ENCODE assay signal across 8 cellular contexts in genomic region chr14:21096889-21097615, GRCh38. TPM values are rescaled to one million over a fixed set of nuclear protein-coding genes. Genes with fewer than 3 reads are reported as not detected.
DNase-seq lines count a peak whose midpoint lies in the region; ATAC-seq, FAIRE-seq and TF ChIP-seq lines count a peak whose summit lies in the region.

No MANE protein-coding gene starts in this region.

- peak overlapping the region; percentile 63 for H3K27ac ChIP-seq in CD4-positive, CD25-positive, alpha-beta regulatory T cell (ENCODE audit: insufficient read depth, low read length, poor library complexity, severe bottlenecking)
- H3K27ac ChIP-seq in H1 (ENCODE audit: low read depth, low read length) (peak overlapping the region; percentile 74), neuronal stem cell (replicated peaks; ENCODE audit: low read length) (peak overlapping the region; percentile 90)

- H2BK120ac ChIP-seq in H1 (replicated peaks; ENCODE audit: low read depth, low read length) (no peak overlapping the region), neuronal stem cell (ENCODE audit: low read depth, low read length) (peak overlapping the region; percentile 51)

- no peak overlapping the region for H3K14ac ChIP-seq in H1 (ENCODE audit: insufficient read length)
- H3K14ac ChIP-seq in neuronal stem cell (ENCODE audit: low read length): no peak overlapping the region

- H3K4ac ChIP-seq in H1 (replicated peaks; ENCODE audit: insufficient read length, low read depth, low read length): no peak overlapping the region
- H3K4ac ChIP-seq in neuronal stem cell (ENCODE audit: low read length): no peak overlapping the region

- peaks cover 22% of the 10 kb centered on the region for H3K27me3 Mint-ChIP-seq in CD4-positive, CD25-positive, alpha-beta regulatory T cell

- H4K8ac ChIP-seq in H1 (ENCODE audit: extremely low read depth, insufficient read depth, low read length): no peak overlapping the region
- no peak overlapping the region for H4K8ac ChIP-seq in neuronal stem cell (ENCODE audit: low read depth, low read length)

- H2BK20ac ChIP-seq in H1 (ENCODE audit: low read length): 0 out of 2 replicates have a peak overlapping the region, but pooled peaks have one; percentile 13

- no peaks in the 10 kb centered on the region for H3K9me3 ChIP-seq in CD4-positive, CD25-positive, alpha-beta regulatory T cell (ENCODE audit: control insufficient read depth in 2 of 2, low read length in 2 of 2)
- no peaks in the 10 kb centered on the region for H3K9me3 ChIP-seq in H1 (ENCODE audit: insufficient read depth in 2 of 2, low read depth in 1 of 2, low read length in 1 of 2)
- H3K9me3 ChIP-seq in neuronal stem cell (replicated peaks in 1 of 2; ENCODE audit: control insufficient read depth in 2 of 2, insufficient read depth in 1 of 2, low read depth in 1 of 2, low read length in 2 of 2): no peaks in the 10 kb centered on the region

- CTCF ChIA-PET in H1 (lab: Charles Lee; ENCODE audit: partially characterized antibody): interaction anchor here (1.0 to 7.8 kb wide), 7 partner anchors 9 to 116 kb away, joined by 3 to 239 read pairs (median 14); partner anchors contain the start of genes ARHGEF40 and TMEM253

- no peak; a peak in 1 of 3 replicates for TF ChIP-seq POLR2A in H1 (IDR thresholded peaks at IDR 0.05; ENCODE audit: control extremely low read depth in 1 of 2, low read depth in 2 of 2, low read length in 2 of 2)

- H2BK15ac ChIP-seq in H1 (ENCODE audit: low read length) (peak overlapping the region; percentile 5; the same call in 1 of the 2 replicates), neuronal stem cell (ENCODE audit: low read length) (no peak overlapping the region)

- H3K18ac ChIP-seq in H1 (ENCODE audit: extremely low read depth, low read length) (peak overlapping the region; percentile 94), neuronal stem cell (ENCODE audit: low read length) (peak overlapping the region; percentile 5)

- 30% methylated on average over 11 of the region's 11 CpGs; no CpG with 5 or more reads in 1 of the 2 experiments for WGBS in H1 (ENCODE audit: extremely low coverage in 1 of 2, insufficient coverage in 1 of 2, insufficient read length in 1 of 2, insufficient replicate concordance in 2 of 2, low coverage in 1 of 2, low lambda C conversion rate in 2 of 2, missing lambda C conversion rate in 1 of 2), 2 experiments
- no CpG with 5 or more reads among the region's 11 CpGs for WGBS in neuronal stem cell (ENCODE audit: extremely low coverage in 2 of 2, insufficient read length in 2 of 2, insufficient replicate concordance in 1 of 2), 2 donors

- FAIRE-seq in H1 (lab: Jason Lieb, UNC): no peak

- H2AFZ ChIP-seq in H1 (ENCODE audit: low read length) (no peak overlapping the region), neuronal stem cell (ENCODE audit: low read length) (no peak overlapping the region)

- H3K4me1 Mint-ChIP-seq in CD4-positive, CD25-positive, alpha-beta regulatory T cell: peaks cover 10 to 28% (median 17%) of the 10 kb centered on the region in 4 donors

- H3K79me1 ChIP-seq in H1 (ENCODE audit: low read depth, low read length): peaks cover 4% of the 10 kb centered on the region
- H3K79me1 ChIP-seq in neuronal stem cell (ENCODE audit: low read depth, low read length): peaks cover 7% of the 10 kb centered on the region

- peak overlapping the region in 3 of 4 experiments; percentile 56 to 76 (median 64); a peak in 5 of 7 replicates for H3K9ac ChIP-seq in H1 (replicated peaks in 1 of 4; ENCODE audit: extremely low read depth in 1 of 4, low read depth in 3 of 4, low read length in 3 of 4)
- peak overlapping the region; percentile 79 for H3K9ac ChIP-seq in neuronal stem cell (ENCODE audit: low read depth, low read length, poor library complexity)

- H2AK5ac ChIP-seq in H1 (ENCODE audit: low read depth, low read length): 0 out of 2 replicates have a peak overlapping the region, but pooled peaks have one; percentile 3
- H2AK5ac ChIP-seq in neuronal stem cell (ENCODE audit: low read depth, low read length): peak overlapping the region; percentile 0

- H3K23ac ChIP-seq in H1 (ENCODE audit: insufficient read length) (no peak overlapping the region), neuronal stem cell (ENCODE audit: low read depth, low read length, poor library complexity) (no peak overlapping the region)

- H3K36me3 ChIP-seq in CD4-positive, CD25-positive, alpha-beta regulatory T cell (ENCODE audit: control insufficient read depth, insufficient read depth, low read length): no peaks in the 10 kb centered on the region
- H3K36me3 ChIP-seq in H1 (ENCODE audit: control insufficient read depth in 2 of 4, insufficient read depth in 4 of 4, low read length in 3 of 4): peaks cover 4 to 10% (median 7%) of the 10 kb centered on the region in 4 experiments; a peak in 6 of 8 replicates
- peaks cover 13 to 18% of the 10 kb centered on the region in 2 donors for H3K36me3 ChIP-seq in neuronal stem cell (replicated peaks in 1 of 2; ENCODE audit: control insufficient read depth in 2 of 2, insufficient read depth in 2 of 2, low read length in 2 of 2)

- TF ChIP-seq EP300 in H1 (IDR thresholded peaks at IDR 0.05; ENCODE audit: borderline replicate concordance in 1 of 2, low read depth in 2 of 2, low read length in 2 of 2): no peak

- H3K4me2 ChIP-seq in H1 (ENCODE audit: insufficient read depth in 1 of 2, low read depth in 2 of 2, low read length in 2 of 2) (peak overlapping the region; percentile 90 to 91), neuronal stem cell (ENCODE audit: insufficient read depth, low read length, poor library complexity, severe bottlenecking) (peak overlapping the region; percentile 59)

- H3K4me1 ChIP-seq in CD4-positive, CD25-positive, alpha-beta regulatory T cell (ENCODE audit: control insufficient read depth, insufficient read depth, low read length, poor library complexity, severe bottlenecking): peaks cover 20% of the 10 kb centered on the region
- H3K4me1 ChIP-seq in H1 (replicated peaks in 1 of 4; ENCODE audit: control insufficient read depth in 3 of 4, insufficient read depth in 4 of 4, low read length in 3 of 4) (peaks cover 16 to 40% (median 25%) of the 10 kb centered on the region in 4 experiments), neuronal stem cell (ENCODE audit: control insufficient read depth in 2 of 2, insufficient read depth in 1 of 2, low read depth in 1 of 2, low read length in 2 of 2) (peaks cover 35 to 47% of the 10 kb centered on the region in 2 donors)

- H3K4me3 ChIP-seq in CD4-positive, CD25-positive, alpha-beta regulatory T cell (ENCODE audit: low read depth, low read length): peak overlapping the region; percentile 2
- H3K4me3 ChIP-seq in H1 (ENCODE audit: extremely low read depth in 1 of 4, insufficient read depth in 2 of 4, low read depth in 3 of 4, low read length in 4 of 4) (peak overlapping the region; percentile 61 to 85 (median 74)), neuronal stem cell (ENCODE audit: low read length in 2 of 2) (peak overlapping the region; percentile 57 to 84)

- peaks cover 2 to 3% of the 10 kb centered on the region in 2 experiments for H4K20me1 ChIP-seq in H1 (replicated peaks in 1 of 2; ENCODE audit: control insufficient read depth in 1 of 2, insufficient read depth in 2 of 2, low read length in 2 of 2)

- peaks cover 12% of the 10 kb centered on the region for H3K23me2 ChIP-seq in H1 (ENCODE audit: low read depth, low read length)

- H2BK5ac ChIP-seq in H1 (ENCODE audit: low read depth, low read length) (peak overlapping the region; percentile 72; the same call in 1 of the 2 replicates), neuronal stem cell (ENCODE audit: low read length) (peak overlapping the region; percentile 91)

- H2BK12ac ChIP-seq in H1 (ENCODE audit: low read depth, low read length) (peak overlapping the region; percentile 41), neuronal stem cell (ENCODE audit: low read length) (no peak overlapping the region)

- peak overlapping the region; percentile 63 to 90 (median 87) for H3K27ac Mint-ChIP-seq in CD4-positive, CD25-positive, alpha-beta regulatory T cell

- DNase-seq in CD4-positive, CD25-positive, alpha-beta regulatory T cell: no peak
- DNase-seq in NCI-H2171 treated with DMSO at 0.1 percent for 48 hours (lab: John Stamatoyannopoulos, UW) (peak; percentile 80), H1 (ENCODE audit: low read depth in 1 of 2, low spot score in 2 of 2) (no peak), neuronal stem cell (ENCODE audit: low spot score) (no peak), dedifferentiated amniotic fluid mesenchymal stem cell (ENCODE audit: extremely low spot score) (no peak)
- DNase-seq in activated effector memory CD4-positive, alpha-beta T cell treated with anti-CD3 and anti-CD28 coated beads, Interleukin-2, amount 50 U/mL, for 16 hours: no peak

- H3K9me3 Mint-ChIP-seq in CD4-positive, CD25-positive, alpha-beta regulatory T cell: peaks cover 0 to 4% (median 0%) of the 10 kb centered on the region in 7 donors

- H4K5ac ChIP-seq in H1 (ENCODE audit: insufficient read length, low read depth, low read length): peak overlapping the region; percentile 69

- peaks cover 3% of the 10 kb centered on the region for H3K36me3 Mint-ChIP-seq in CD4-positive, CD25-positive, alpha-beta regulatory T cell

- peaks cover 4 to 61% of the 10 kb centered on the region in 2 experiments for H3K79me2 ChIP-seq in H1 (ENCODE audit: control insufficient read depth in 1 of 2, insufficient read depth in 2 of 2, low read length in 2 of 2)

- POLR2A ChIA-PET in H1 (lab: Charles Lee; ENCODE audit: partially characterized antibody): interaction anchor here (0.6 to 7.8 kb wide), 9 partner anchors 6 to 754 kb away, joined by 3 to 148 read pairs (median 5); partner anchors contain the start of genes ARHGEF40, PARP2, PNP and TMEM253

- no peak for ATAC-seq in CD4-positive, CD25-positive, alpha-beta regulatory T cell (ENCODE audit: low read depth in 2 of 2)
- no peak for ATAC-seq in GM18519 (IDR thresholded peaks at IDR 0.05; ENCODE audit: low FRiP score, unreplicated experiment)
- no peak for ATAC-seq in GM18868 (IDR thresholded peaks at IDR 0.05; ENCODE audit: unreplicated experiment)

- peak overlapping the region; percentile 81 for H4K91ac ChIP-seq in H1 (replicated peaks; ENCODE audit: insufficient read length, low read length)
- no peak overlapping the region for H4K91ac ChIP-seq in neuronal stem cell (ENCODE audit: low read depth, low read length, poor library complexity)

- peak overlapping the region; percentile 81 to 94 (median 86) for H3K4me3 Mint-ChIP-seq in CD4-positive, CD25-positive, alpha-beta regulatory T cell

- H3K56ac ChIP-seq in H1 (replicated peaks; ENCODE audit: insufficient read length, low read depth, low read length): peak overlapping the region; percentile 50

- H3K27me3 ChIP-seq in CD4-positive, CD25-positive, alpha-beta regulatory T cell (ENCODE audit: control insufficient read depth, insufficient read depth, low read length): peaks cover 1% of the 10 kb centered on the region
- H3K27me3 ChIP-seq in H1 (replicated peaks in 1 of 4; ENCODE audit: control insufficient read depth in 3 of 4, extremely low read depth in 1 of 4, insufficient read depth in 3 of 4, low read length in 3 of 4) (no peaks in the 10 kb centered on the region), neuronal stem cell (ENCODE audit: control insufficient read depth in 3 of 3, insufficient read depth in 3 of 3, low read depth in 1 of 3, low read length in 3 of 3) (no peaks in the 10 kb centered on the region)

- no peak for TF ChIP-seq RAD21 in H1 (IDR thresholded peaks at IDR 0.05 in 1 of 2, conservative IDR thresholded peaks at IDR 0.05 in 1 of 2; ENCODE audit: low read depth in 2 of 2, low read length in 2 of 2)

- no peak for TF ChIP-seq CTCF in H1 (IDR thresholded peaks at IDR 0.05; ENCODE audit: control extremely low read depth in 1 of 3, insufficient read depth in 1 of 3, low read depth in 1 of 3, low read length in 3 of 3)

RNA-seq across cellular contexts. Expression of gene ZNF219, which starts 1.4 kb away (rescaled TPM):
- total RNA-seq in CD4-positive, CD25-positive, alpha-beta regulatory T cell: 5.0 TPM
- polyA plus RNA-seq in CD4-positive, CD25-positive, alpha-beta regulatory T cell: 1 to 10 TPM; 1.1 to 1.9 (median 1.3) TPM
- total RNA-seq in H1 (2021; fragmentation: NEBNext Ultra II Directional; extraction: Animal tissue kit (Norgen Biotek cat#: 25700)): 108 and 113 TPM in 2 replicates
- polyA plus RNA-seq in H1 (2011; rRNA removed): 160 and 310 TPM in 2 replicates
- polyA plus RNA-seq in H1 (2011; cell fraction: cytosol; rRNA removed): 158 TPM
- polyA plus RNA-seq in H1 (2011; cell fraction: nucleus; rRNA removed): 334 TPM
- 67.0 to 90.6 TPM (median 84.5 TPM) in 4 replicates for polyA plus RNA-seq in H1 (2012, experiment 1 of 2)
- 82.6 TPM for polyA plus RNA-seq in H1 (2012, experiment 2 of 2)
- polyA plus RNA-seq in H1 (2013, experiment 1 of 2): 76.2 TPM
- polyA plus RNA-seq in H1 (2013, experiment 2 of 2): 67.2 TPM
- 26.2 and 43.7 TPM in 2 replicates for polyA minus RNA-seq in H1 (2011; rRNA and poly(A)+ RNA removed)
- 73.0 TPM for polyA minus RNA-seq in H1 (2011; cell fraction: cytosol; rRNA and poly(A)+ RNA removed)
- polyA minus RNA-seq in H1 (2011; cell fraction: nucleus; rRNA and poly(A)+ RNA removed): 124 TPM
- polyA plus RNA-seq in neuronal stem cell (2013, experiment 1 of 2): 197 TPM
- 195 TPM for polyA plus RNA-seq in neuronal stem cell (2013, experiment 2 of 2)

RNA-seq across cellular contexts. Expression of gene TMEM253, which starts 3.8 kb away (rescaled TPM):
- not detected for total RNA-seq in CD4-positive, CD25-positive, alpha-beta regulatory T cell
- polyA plus RNA-seq in CD4-positive, CD25-positive, alpha-beta regulatory T cell: not detected
- 1.3 and 1.9 TPM in 2 replicates for total RNA-seq in H1 (2021; fragmentation: NEBNext Ultra II Directional; extraction: Animal tissue kit (Norgen Biotek cat#: 25700))
- polyA plus RNA-seq in H1 (2011; rRNA removed): 1.9 and 2.2 TPM in 2 replicates
- 2.2 TPM for polyA plus RNA-seq in H1 (2011; cell fraction: cytosol; rRNA removed)
- polyA plus RNA-seq in H1 (2011; cell fraction: nucleus; rRNA removed): 3.2 TPM
- 1.9 to 3.0 TPM (median 2.2 TPM) in 4 replicates for polyA plus RNA-seq in H1 (2012, experiment 1 of 2)
- polyA plus RNA-seq in H1 (2012, experiment 2 of 2): 1.8 TPM
- polyA plus RNA-seq in H1 (2013, experiment 1 of 2): 1.6 TPM
- 1.5 TPM for polyA plus RNA-seq in H1 (2013, experiment 2 of 2)
- polyA minus RNA-seq in H1 (2011; rRNA and poly(A)+ RNA removed): 0.85 and 2.2 TPM in 2 replicates
- 2.5 TPM for polyA minus RNA-seq in H1 (2011; cell fraction: cytosol; rRNA and poly(A)+ RNA removed)
- polyA minus RNA-seq in H1 (2011; cell fraction: nucleus; rRNA and poly(A)+ RNA removed): 2.1 TPM
- 2.3 TPM for polyA plus RNA-seq in neuronal stem cell (2013, experiment 1 of 2)
- 2.2 TPM for polyA plus RNA-seq in neuronal stem cell (2013, experiment 2 of 2)

RNA-seq across cellular contexts. Expression of gene ARHGEF40, which starts 26.9 kb away (rescaled TPM):
- 7.4 TPM for total RNA-seq in CD4-positive, CD25-positive, alpha-beta regulatory T cell
- polyA plus RNA-seq in CD4-positive, CD25-positive, alpha-beta regulatory T cell: under 1 TPM in 2 of 4 donors, not detected in 2; 0.07 to 0.64 TPM
- 49.5 and 53.1 TPM in 2 replicates for total RNA-seq in H1 (2021; fragmentation: NEBNext Ultra II Directional; extraction: Animal tissue kit (Norgen Biotek cat#: 25700))
- 99.6 and 101 TPM in 2 replicates for polyA plus RNA-seq in H1 (2011; rRNA removed)
- polyA plus RNA-seq in H1 (2011; cell fraction: cytosol; rRNA removed): 59.7 TPM
- 228 TPM for polyA plus RNA-seq in H1 (2011; cell fraction: nucleus; rRNA removed)
- 38.9 to 57.5 TPM (median 53.8 TPM) in 4 replicates for polyA plus RNA-seq in H1 (2012, experiment 1 of 2)
- 42.3 TPM for polyA plus RNA-seq in H1 (2012, experiment 2 of 2)
- polyA plus RNA-seq in H1 (2013, experiment 1 of 2): 27.6 TPM
- 24.6 TPM for polyA plus RNA-seq in H1 (2013, experiment 2 of 2)
- polyA minus RNA-seq in H1 (2011; rRNA and poly(A)+ RNA removed): 61.6 and 73.8 TPM in 2 replicates
- polyA minus RNA-seq in H1 (2011; cell fraction: cytosol; rRNA and poly(A)+ RNA removed): 34.4 TPM
- polyA minus RNA-seq in H1 (2011; cell fraction: nucleus; rRNA and poly(A)+ RNA removed): 54.1 TPM
- 34.7 TPM for polyA plus RNA-seq in neuronal stem cell (2013, experiment 1 of 2)
- 34.1 TPM for polyA plus RNA-seq in neuronal stem cell (2013, experiment 2 of 2)

RNA-seq across cellular contexts. Expression of gene RNASE8, which starts 39.4 kb away (rescaled TPM):
- total RNA-seq in CD4-positive, CD25-positive, alpha-beta regulatory T cell: not detected
- polyA plus RNA-seq in CD4-positive, CD25-positive, alpha-beta regulatory T cell: not detected
- not detected in 2 replicates for total RNA-seq in H1 (2021; fragmentation: NEBNext Ultra II Directional; extraction: Animal tissue kit (Norgen Biotek cat#: 25700))
- polyA plus RNA-seq in H1 (2011; rRNA removed): not detected in 2 replicates
- not detected for polyA plus RNA-seq in H1 (2011; cell fraction: cytosol; rRNA removed)
- polyA plus RNA-seq in H1 (2011; cell fraction: nucleus; rRNA removed): not detected
- polyA plus RNA-seq in H1 (2012, experiment 1 of 2): not detected in 4 replicates
- polyA plus RNA-seq in H1 (2012, experiment 2 of 2): not detected
- not detected for polyA plus RNA-seq in H1 (2013, experiment 1 of 2)
- not detected for polyA plus RNA-seq in H1 (2013, experiment 2 of 2)
- not detected in 2 replicates for polyA minus RNA-seq in H1 (2011; rRNA and poly(A)+ RNA removed)
- not detected for polyA minus RNA-seq in H1 (2011; cell fraction: cytosol; rRNA and poly(A)+ RNA removed)
- not detected for polyA minus RNA-seq in H1 (2011; cell fraction: nucleus; rRNA and poly(A)+ RNA removed)
- not detected for polyA plus RNA-seq in neuronal stem cell (2013, experiment 1 of 2)
- polyA plus RNA-seq in neuronal stem cell (2013, experiment 2 of 2): not detected

RNA-seq across cellular contexts. Expression of gene RNASE7, which starts 54.9 kb away (rescaled TPM):
- total RNA-seq in CD4-positive, CD25-positive, alpha-beta regulatory T cell: not detected
- not detected for polyA plus RNA-seq in CD4-positive, CD25-positive, alpha-beta regulatory T cell
- not detected in 2 replicates for total RNA-seq in H1 (2021; fragmentation: NEBNext Ultra II Directional; extraction: Animal tissue kit (Norgen Biotek cat#: 25700))
- not detected in 2 replicates for polyA plus RNA-seq in H1 (2011; rRNA removed)
- polyA plus RNA-seq in H1 (2011; cell fraction: cytosol; rRNA removed): not detected
- 0.13 TPM for polyA plus RNA-seq in H1 (2011; cell fraction: nucleus; rRNA removed)
- not detected in 4 replicates for polyA plus RNA-seq in H1 (2012, experiment 1 of 2)
- polyA plus RNA-seq in H1 (2012, experiment 2 of 2): not detected
- 0.04 TPM for polyA plus RNA-seq in H1 (2013, experiment 1 of 2)
- not detected for polyA plus RNA-seq in H1 (2013, experiment 2 of 2)
- polyA minus RNA-seq in H1 (2011; rRNA and poly(A)+ RNA removed): not detected in 2 replicates
- polyA minus RNA-seq in H1 (2011; cell fraction: cytosol; rRNA and poly(A)+ RNA removed): not detected
- polyA minus RNA-seq in H1 (2011; cell fraction: nucleus; rRNA and poly(A)+ RNA removed): not detected
- not detected for polyA plus RNA-seq in neuronal stem cell (2013, experiment 1 of 2)
- not detected for polyA plus RNA-seq in neuronal stem cell (2013, experiment 2 of 2)

Comparison
In these comparisons a context has a peak if more than half of its experiments do, and no peak if none do; other contexts are left out.
1. H3K4me3 ChIP-seq: peak in every context shown above with its lines; median percentile 74 in H1; 70 in neuronal stem cell; 2 in CD4-positive, CD25-positive, alpha-beta regulatory T cell.
2. RNA of gene ZNF219, which starts 1.4 kb away (total RNA-seq): 108 to 113 TPM in H1; 5.0 TPM in CD4-positive, CD25-positive, alpha-beta regulatory T cell (single experiment); every median in the first group is over 10 times any median in the second.
3. Peak in every context shown above with its lines, with median percentiles within 50 percentile points of each other: H3K27ac ChIP-seq.